Comparison of ENCODE assay signal across 25 cellular contexts in genomic region chr17:8913091-8913490, GRCh38. TPM values are rescaled to one million over a fixed set of nuclear protein-coding genes. Genes with fewer than 3 reads are reported as not detected.
DNase-seq lines count a peak whose midpoint lies in the region; ATAC-seq and TF ChIP-seq lines count a peak whose summit lies in the region.
"Had no signal": no experiment of that assay in that cellular context is flagged by ENCODE, and none has a peak within 500 bp of the region (broad histone marks: within the 10 kb centered on the region; RNA-seq: fewer than 3 reads in every experiment).

No MANE protein-coding gene starts in this region.

- POLR2A ChIA-PET in A673 (lab: Charles Lee; ENCODE audit: low non-redundant PET) = no interaction called here

- no peak overlapping the region for H3K4me3 Mint-ChIP-seq in stimulated activated naive CD8-positive, alpha-beta T cell treated with anti-CD3 and anti-CD28 coated beads, Interleukin-15, Interleukin-2, amounts not matched to agents 100 ng/mL and 50 ng/mL, for 24 hours
- no peak overlapping the region for H3K4me3 Mint-ChIP-seq in activated T-helper 1 cell treated with anti-CD3 and anti-CD28 coated beads, Interleukin-12 subunit alpha, Interleukin-12 subunit beta, Interleukin-2, Interleukin-4 antibody, amounts not matched to agents 30 ng/mL and 10 ng/mL and 1 ng/mL, durations not matched to agents 14 hours and 24 hours and 36 hours
- H3K4me3 Mint-ChIP-seq in memory B cell (no peak overlapping the region), mesothelial cell of epicardium (no peak overlapping the region)

- H3K4me1 Mint-ChIP-seq in stimulated activated naive CD8-positive, alpha-beta T cell treated with anti-CD3 and anti-CD28 coated beads, Interleukin-15, Interleukin-2, amounts not matched to agents 100 ng/mL and 50 ng/mL, for 24 hours (ENCODE audit: low read depth) = peaks cover 50% of the 10 kb centered on the region
- peaks cover 4% of the 10 kb centered on the region for H3K4me1 Mint-ChIP-seq in activated T-helper 1 cell treated with anti-CD3 and anti-CD28 coated beads, Interleukin-12 subunit alpha, Interleukin-12 subunit beta, Interleukin-2, Interleukin-4 antibody, amounts not matched to agents 30 ng/mL and 10 ng/mL and 1 ng/mL, durations not matched to agents 14 hours and 24 hours and 36 hours (ENCODE audit: low read depth)
- H3K4me1 Mint-ChIP-seq in memory B cell = peaks cover 42% of the 10 kb centered on the region
- no peaks in the 10 kb centered on the region for H3K4me1 Mint-ChIP-seq in mesothelial cell of epicardium

- H3K27me3 Mint-ChIP-seq in stimulated activated naive CD8-positive, alpha-beta T cell treated with anti-CD3 and anti-CD28 coated beads, Interleukin-15, Interleukin-2, amounts not matched to agents 100 ng/mL and 50 ng/mL, for 24 hours = no peaks in the 10 kb centered on the region
- H3K27me3 Mint-ChIP-seq in activated T-helper 1 cell treated with anti-CD3 and anti-CD28 coated beads, Interleukin-12 subunit alpha, Interleukin-12 subunit beta, Interleukin-2, Interleukin-4 antibody, amounts not matched to agents 30 ng/mL and 10 ng/mL and 1 ng/mL, durations not matched to agents 14 hours and 24 hours and 36 hours (ENCODE audit: insufficient read depth) = no peaks in the 10 kb centered on the region
- H3K27me3 Mint-ChIP-seq in memory B cell = no peaks in the 10 kb centered on the region
- H3K27me3 Mint-ChIP-seq in mesothelial cell of epicardium (ENCODE audit: low read depth) = peaks cover 60% of the 10 kb centered on the region

- no peak overlapping the region for H2AFZ ChIP-seq in hepatocyte

- H3K4me3 ChIP-seq in A673 (ENCODE audit: low read depth, low read length, poor library complexity, severe bottlenecking) (no peak overlapping the region), hepatocyte (no peak overlapping the region)
- H3K4me3 ChIP-seq: A549, colonic mucosa, GM12878, lung, SK-N-MC had no signal

- H3K27ac Mint-ChIP-seq in stimulated activated naive CD8-positive, alpha-beta T cell treated with anti-CD3 and anti-CD28 coated beads, Interleukin-15, Interleukin-2, amounts not matched to agents 100 ng/mL and 50 ng/mL, for 24 hours = peak overlapping the region; percentile 34
- peak overlapping the region; percentile 49 for H3K27ac Mint-ChIP-seq in activated T-helper 1 cell treated with anti-CD3 and anti-CD28 coated beads, Interleukin-12 subunit alpha, Interleukin-12 subunit beta, Interleukin-2, Interleukin-4 antibody, amounts not matched to agents 30 ng/mL and 10 ng/mL and 1 ng/mL, durations not matched to agents 14 hours and 24 hours and 36 hours
- H3K27ac Mint-ChIP-seq in memory B cell (peak overlapping the region; percentile 40), mesothelial cell of epicardium (no peak overlapping the region)

- H3K9me3 Mint-ChIP-seq in stimulated activated naive CD8-positive, alpha-beta T cell treated with anti-CD3 and anti-CD28 coated beads, Interleukin-15, Interleukin-2, amounts not matched to agents 100 ng/mL and 50 ng/mL, for 24 hours = no peaks in the 10 kb centered on the region
- H3K9me3 Mint-ChIP-seq in activated T-helper 1 cell treated with anti-CD3 and anti-CD28 coated beads, Interleukin-12 subunit alpha, Interleukin-12 subunit beta, Interleukin-2, Interleukin-4 antibody, amounts not matched to agents 30 ng/mL and 10 ng/mL and 1 ng/mL, durations not matched to agents 14 hours and 24 hours and 36 hours = peaks cover 6% of the 10 kb centered on the region
- no peaks in the 10 kb centered on the region for H3K9me3 Mint-ChIP-seq in memory B cell
- peaks cover 12% of the 10 kb centered on the region for H3K9me3 Mint-ChIP-seq in mesothelial cell of epicardium

- peaks cover 54% of the 10 kb centered on the region for H3K36me3 Mint-ChIP-seq in stimulated activated naive CD8-positive, alpha-beta T cell treated with anti-CD3 and anti-CD28 coated beads, Interleukin-15, Interleukin-2, amounts not matched to agents 100 ng/mL and 50 ng/mL, for 24 hours (ENCODE audit: low read depth)
- H3K36me3 Mint-ChIP-seq in activated T-helper 1 cell treated with anti-CD3 and anti-CD28 coated beads, Interleukin-12 subunit alpha, Interleukin-12 subunit beta, Interleukin-2, Interleukin-4 antibody, amounts not matched to agents 30 ng/mL and 10 ng/mL and 1 ng/mL, durations not matched to agents 14 hours and 24 hours and 36 hours (ENCODE audit: low read depth) = peaks cover 28% of the 10 kb centered on the region
- peaks cover 34% of the 10 kb centered on the region for H3K36me3 Mint-ChIP-seq in memory B cell
- H3K36me3 Mint-ChIP-seq in mesothelial cell of epicardium = no peaks in the 10 kb centered on the region

- no peak for DNase-seq in stimulated activated naive CD8-positive, alpha-beta T cell treated with anti-CD3 and anti-CD28 coated beads, Interleukin-15, Interleukin-2, amounts not matched to agents 100 U/mL and 50 U/mL, for 24 hours
- no peak for DNase-seq in activated T-helper 1 cell treated with anti-CD3 and anti-CD28 coated beads, Interleukin-12 subunit alpha, Interleukin-12 subunit beta, Interleukin-2, Interleukin-4 antibody, amounts not matched to agents 30 ng/mL and 10 ng/mL and 1 ng/mL, durations not matched to agents 14 hours and 24 hours and 36 hours (ENCODE audit: low spot score)
- DNase-seq in memory B cell (ENCODE audit: low spot score in 2 of 2) (no peak), A673 (ENCODE audit: low spot score) (no peak), hepatocyte (ENCODE audit: low spot score) (no peak), mesothelial cell of epicardium (ENCODE audit: low spot score in 2 of 2, unreplicated experiment in 2 of 2) (no peak), iPS-NIHi7 (ENCODE audit: extremely low spot score) (no peak)
- DNase-seq: activated CD8-positive, alpha-beta memory T cell treated with anti-CD3 and anti-CD28 coated beads, Interleukin-2, amount 50 U/mL, for 48 hours; activated gamma-delta T cell; BE2C; colonic mucosa; HCEC 1CT; kidney glomerular epithelial cell; NCI-H1694; NCI-H526 treated with DMSO at 0.1 percent for 48 hours; stimulated activated CD8-positive, alpha-beta memory T cell treated with anti-CD3 and anti-CD28 coated beads, Interleukin-4, amount 100 ng/mL, for 48 hours; substantia nigra had no signal

- H4K20me1 ChIP-seq in hepatocyte (ENCODE audit: insufficient read depth, poor library complexity, severe bottlenecking) = no peaks in the 10 kb centered on the region

- CTCF ChIA-PET in A673 (lab: Charles Lee) = no interaction called here

- peaks cover 13% of the 10 kb centered on the region for H3K27me3 ChIP-seq in A673 (replicated peaks; ENCODE audit: insufficient read depth, low read depth, low read length, poor library complexity)
- H3K27me3 ChIP-seq in hepatocyte = peaks cover 5% of the 10 kb centered on the region
- H3K27me3 ChIP-seq: BE2C, colonic mucosa had no signal

- no peaks in the 10 kb centered on the region for H3K9me2 ChIP-seq in hepatocyte (replicated peaks; ENCODE audit: insufficient read depth)

- ATAC-seq in stimulated activated naive CD8-positive, alpha-beta T cell treated with anti-CD3 and anti-CD28 coated beads, Interleukin-15, Interleukin-2, amounts not matched to agents 100 U/mL and 50 U/mL, for 24 hours = no peak
- no peak for ATAC-seq in memory B cell (ENCODE audit: low read depth)
- ATAC-seq: A549, GM12878 had no signal

- TF ChIP-seq CTCF in A673 (conservative IDR thresholded peaks at IDR 0.05; ENCODE audit: low read depth, low read length) (no peak), hepatocyte (IDR thresholded peaks at IDR 0.05; ENCODE audit: poor library complexity) (no peak), mesothelial cell of epicardium (IDR thresholded peaks at IDR 0.05; ENCODE audit: unreplicated experiment) (no peak)

- intact Hi-C loops in activated T-helper 1 cell treated with anti-CD3 and anti-CD28 coated beads, Interleukin-12 subunit alpha, Interleukin-12 subunit beta, Interleukin-2, Interleukin-4 antibody, amounts not matched to agents 30 ng/mL and 10 ng/mL and 1 ng/mL, durations not matched to agents 14 hours and 24 hours and 36 hours (cut with micrococcal nuclease) = no loop called here
- intact Hi-C loops in A673 (cut with micrococcal nuclease; ENCODE audit: unreplicated experiment) = no loop called here

- no peaks in the 10 kb centered on the region for H3K79me2 ChIP-seq in hepatocyte

- H3K36me3 ChIP-seq in A673 (ENCODE audit: insufficient read depth, low read length, poor library complexity, severe bottlenecking) (no peaks in the 10 kb centered on the region), hepatocyte (replicated peaks; ENCODE audit: insufficient read depth, low read depth) (no peaks in the 10 kb centered on the region)
- H3K36me3 ChIP-seq: BE2C, colonic mucosa had no signal

- no TSS peak for BruUV-seq in A673 (replicated peaks; lab: Mats Ljungman, UMichigan)

- H3K9me3 ChIP-seq in A673 (ENCODE audit: low read depth, low read length, poor library complexity, severe bottlenecking) = peaks cover 5% of the 10 kb centered on the region
- H3K9me3 ChIP-seq in hepatocyte (ENCODE audit: low read depth) = no peaks in the 10 kb centered on the region
- H3K9me3 ChIP-seq: BE2C, colonic mucosa had no signal

- no peak overlapping the region for H3K27ac ChIP-seq in A673 (ENCODE audit: low read depth, low read length, poor library complexity, severe bottlenecking)
- no peak overlapping the region for H3K27ac ChIP-seq in hepatocyte
- H3K27ac ChIP-seq: A549, colonic mucosa, SK-N-MC had no signal

- H3K4me1 ChIP-seq in A673 (ENCODE audit: insufficient read depth, low read length, poor library complexity, severe bottlenecking) = no peaks in the 10 kb centered on the region
- H3K4me1 ChIP-seq in hepatocyte (ENCODE audit: insufficient read depth) = no peaks in the 10 kb centered on the region
- H3K4me1 ChIP-seq: A549, BE2C, colonic mucosa had no signal

- WGBS in hepatocyte (ENCODE audit: low lambda C conversion rate, missing lambda C conversion rate) = 92% methylated on average over 6 of the region's 6 CpGs

- H3K4me2 ChIP-seq in hepatocyte = no peak overlapping the region
- H3K4me2 ChIP-seq: A549 had no signal

RNA-seq across cellular contexts. Expression of gene PIK3R6, which starts 45.6 kb away (rescaled TPM):
- total RNA-seq in activated T-helper 1 cell treated with anti-CD3 and anti-CD28 coated beads, Interleukin-12 subunit alpha, Interleukin-12 subunit beta, Interleukin-2, Interleukin-4 antibody, amounts not matched to agents 30 ng/mL and 10 ng/mL and 1 ng/mL, durations not matched to agents 14 hours and 24 hours and 36 hours = 2.0 and 2.1 TPM in 2 replicates
- 0.13 TPM in 1 of 2 replicates, not detected in the other for total RNA-seq in A673 (2021)
- total RNA-seq in hepatocyte = 0.10 TPM in 1 of 2 replicates, not detected in the other
- 0.07 TPM in 1 of 2 replicates, not detected in the other for polyA plus RNA-seq in hepatocyte
- total RNA-seq in mesothelial cell of epicardium = not detected in 3 replicates
- total RNA-seq: fibroblast of lung, LHCN-M2, RPMI7951 had no signal
- polyA plus RNA-seq: A549 had no signal

RNA-seq across cellular contexts. Expression of gene PIK3R5, which starts 52.4 kb away (rescaled TPM):
- 30.5 and 33.6 TPM in 2 replicates for total RNA-seq in activated T-helper 1 cell treated with anti-CD3 and anti-CD28 coated beads, Interleukin-12 subunit alpha, Interleukin-12 subunit beta, Interleukin-2, Interleukin-4 antibody, amounts not matched to agents 30 ng/mL and 10 ng/mL and 1 ng/mL, durations not matched to agents 14 hours and 24 hours and 36 hours
- 0.09 and 0.24 TPM in 2 replicates for total RNA-seq in A673 (2021)
- total RNA-seq in hepatocyte = 0.12 and 2.6 TPM in 2 replicates
- polyA plus RNA-seq in hepatocyte = not detected in 2 replicates
- total RNA-seq in mesothelial cell of epicardium = 0.18 to 0.27 TPM (median 0.25 TPM) in 3 replicates
- total RNA-seq: fibroblast of lung, LHCN-M2 had no signal
